Comparison of ENCODE assay signal across 18 cellular contexts in genomic region chr13:113111821-113112220, GRCh38. TPM values are rescaled to one million over a fixed set of nuclear protein-coding genes. Genes with fewer than 3 reads are reported as not detected.
"Had no signal": no experiment of that assay in that cellular context is flagged by ENCODE, and none has a peak within 500 bp of the region (broad histone marks: within the 10 kb centered on the region; RNA-seq: fewer than 3 reads in every experiment).

No MANE protein-coding gene starts in this region.

RNA-seq across cellular contexts. Expression of gene F7, which starts 6.2 kb away (rescaled TPM):
- total RNA-seq: esophagus mucosa; glomerular endothelial cell; lung microvascular endothelial cell; natural killer cell treated with Interleukin-12 subunit alpha and Interleukin-12 subunit beta and Interleukin-15 and Interleukin-18, amount 100 ng/mL, for 72 hours; pulmonary artery endothelial cell; stomach; thyroid gland; ureter; vagina had no signal

RNA-seq across cellular contexts. Expression of gene F10, which starts 10.8 kb away (rescaled TPM):
- total RNA-seq: glomerular endothelial cell; natural killer cell treated with Interleukin-12 subunit alpha and Interleukin-12 subunit beta and Interleukin-15 and Interleukin-18, amount 100 ng/mL, for 72 hours had no signal

RNA-seq across cellular contexts. Expression of gene PROZ, which starts 46.6 kb away (rescaled TPM):
- total RNA-seq: esophagus mucosa; gastrocnemius medialis; glomerular endothelial cell; heart left ventricle; lower leg skin; mesothelial cell of epicardium; mucosa of descending colon; natural killer cell treated with Interleukin-12 subunit alpha and Interleukin-12 subunit beta and Interleukin-15 and Interleukin-18, amount 100 ng/mL, for 72 hours; ovary; pulmonary artery endothelial cell; smooth muscle cell; subcutaneous adipose tissue; temporal lobe; thyroid gland; ureter; vagina had no signal
- polyA plus RNA-seq: heart left ventricle, ovary, smooth muscle cell had no signal
